1 cellular context compared by ENCODE assay signal in genomic region chr3:48418651-48419050, GRCh38.
TF ChIP-seq lines count a peak whose summit lies in the region.

No MANE protein-coding gene starts in this region.

TF ChIP-seq in H1, 55 proteins besides CTCF, POLR2A, EP300 and RAD21:
- TF ChIP-seq EGR1 (IDR thresholded peaks at IDR 0.05; ENCODE audit: borderline replicate concordance, low read depth, low read length), result no peak
- no peak for TF ChIP-seq ATF3 (IDR thresholded peaks at IDR 0.05; ENCODE audit: insufficient read depth, low read depth, low read length)
- TF ChIP-seq EZH2 (IDR thresholded peaks at IDR 0.05; ENCODE audit: low read depth, low read length, severe bottlenecking), result no peak
- TF ChIP-seq TAF7 (optimal IDR thresholded peaks at IDR 0.05; ENCODE audit: borderline replicate concordance, low read depth, low read length), result no peak
- TF ChIP-seq SP4 (IDR thresholded peaks at IDR 0.05; ENCODE audit: low read length), result no peak
- TF ChIP-seq TAF1 (IDR thresholded peaks at IDR 0.05; ENCODE audit: low read depth, low read length), result no peak
- no peak for TF ChIP-seq CHD2 (IDR thresholded peaks at IDR 0.05; ENCODE audit: low read length)
- no peak for TF ChIP-seq CHD1 (IDR thresholded peaks at IDR 0.05; ENCODE audit: low read depth, low read length)
- no peak for TF ChIP-seq ATF2 (IDR thresholded peaks at IDR 0.05; ENCODE audit: low read length)
- no peak for TF ChIP-seq ASH2L (IDR thresholded peaks at IDR 0.05; ENCODE audit: low read length)
- TF ChIP-seq HDAC2 (IDR thresholded peaks at IDR 0.05; ENCODE audit: borderline replicate concordance in 1 of 2, low read depth in 2 of 2, low read length in 2 of 2), result no peak
- TF ChIP-seq GTF2F1 (IDR thresholded peaks at IDR 0.05; ENCODE audit: borderline replicate concordance, low read depth, low read length), result no peak
